In the genomic region with DNA sequence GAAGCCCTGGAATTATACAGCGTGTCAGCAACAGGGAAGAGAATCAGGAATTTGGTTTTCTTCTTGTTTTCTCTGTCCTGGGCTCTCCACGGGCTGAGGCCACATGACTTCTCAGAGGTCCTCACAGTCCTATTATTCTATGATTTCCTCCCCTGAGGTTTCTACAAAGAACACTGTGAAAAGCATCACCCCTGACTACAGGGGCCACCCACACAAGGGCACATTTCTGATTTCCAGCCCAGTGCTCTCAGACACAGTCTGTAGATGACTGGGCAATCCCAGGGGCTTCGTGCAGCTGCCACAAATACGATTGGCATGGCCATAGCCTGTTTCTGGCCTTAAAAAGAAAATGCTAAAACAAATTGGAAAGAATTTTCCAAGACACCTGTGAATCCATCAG, we compare ENCODE assay signal across 18 cellular contexts.
"Had no signal": no experiment of that assay in that cellular context is flagged by ENCODE, and none has a peak within 500 bp of the region (broad histone marks: within the 10 kb centered on the region; RNA-seq: fewer than 3 reads in every experiment).

No MANE protein-coding gene starts in this region.

- H3K9me3 Mint-ChIP-seq: activated CD4-positive, alpha-beta memory T cell treated with anti-CD3 and anti-CD28 coated beads for 36 hours; effector memory CD8-positive, alpha-beta T cell; natural killer cell had no signal

- H3K36me3 Mint-ChIP-seq: activated CD4-positive, alpha-beta memory T cell treated with anti-CD3 and anti-CD28 coated beads for 36 hours; activated naive CD8-positive, alpha-beta T cell; natural killer cell had no signal

- DNase-seq: activated CD4-positive, alpha-beta memory T cell treated with anti-CD3 and anti-CD28 coated beads for 36 hours; activated CD4-positive, alpha-beta T cell treated with anti-CD3 and anti-CD28 coated beads for 36 hours; activated T-cell treated with anti-CD3 and anti-CD28 coated beads for 4 hours; amniotic stem cell; dermis blood vessel endothelial cell; effector memory CD8-positive, alpha-beta T cell; esophagus squamous epithelium; left cardiac atrium; natural killer cell; sigmoid colon; spleen; stimulated activated naive CD4-positive, alpha-beta T cell treated with Interleukin-2 at 50 U/mL for 16 hours; thyroid gland; WERI-Rb-1 had no signal

- H3K36me3 ChIP-seq: cardiac muscle cell, esophagus squamous epithelium, sigmoid colon, spleen, thyroid gland, WERI-Rb-1 had no signal

- H3K27me3 ChIP-seq: cardiac muscle cell, esophagus squamous epithelium, hepatocyte, sigmoid colon, thyroid gland had no signal

- H3K4me1 Mint-ChIP-seq: activated CD4-positive, alpha-beta T cell treated with anti-CD3 and anti-CD28 coated beads for 36 hours; natural killer cell had no signal

- H3K4me1 ChIP-seq: esophagus squamous epithelium, parathyroid adenoma, sigmoid colon, spleen, thyroid gland had no signal

- ATAC-seq: activated CD4-positive, alpha-beta T cell treated with anti-CD3 and anti-CD28 coated beads for 36 hours; effector memory CD8-positive, alpha-beta T cell; left cardiac atrium; natural killer cell had no signal

- H3K4me3 ChIP-seq: cardiac muscle cell, esophagus squamous epithelium, hepatocyte, sigmoid colon, spleen, thyroid gland had no signal

- H2AFZ ChIP-seq: hepatocyte, parathyroid adenoma had no signal

- H3K27ac ChIP-seq: cardiac muscle cell, esophagus squamous epithelium, hepatocyte, parathyroid adenoma, sigmoid colon, spleen, thyroid gland, WERI-Rb-1 had no signal

- H3K27ac Mint-ChIP-seq: activated CD4-positive, alpha-beta memory T cell treated with anti-CD3 and anti-CD28 coated beads for 36 hours; activated CD4-positive, alpha-beta T cell treated with anti-CD3 and anti-CD28 coated beads for 36 hours; activated naive CD8-positive, alpha-beta T cell; effector memory CD8-positive, alpha-beta T cell; natural killer cell had no signal

- H3K79me2 ChIP-seq: hepatocyte, parathyroid adenoma had no signal

- H3K4me3 Mint-ChIP-seq: activated CD4-positive, alpha-beta memory T cell treated with anti-CD3 and anti-CD28 coated beads for 36 hours; activated CD4-positive, alpha-beta T cell treated with anti-CD3 and anti-CD28 coated beads for 36 hours; activated naive CD8-positive, alpha-beta T cell; effector memory CD8-positive, alpha-beta T cell; natural killer cell had no signal

- H3K9ac ChIP-seq: parathyroid adenoma had no signal

- H3K9me3 ChIP-seq: esophagus squamous epithelium, sigmoid colon, spleen, thyroid gland had no signal

- H3K4me2 ChIP-seq: hepatocyte had no signal
